In genomic region chr2:46648141-46648742, GRCh38 we compare ENCODE assay signal across 20 cellular contexts. TPM values are rescaled to one million over a fixed set of nuclear protein-coding genes. Genes with fewer than 3 reads are reported as not detected.
A peak's percentile ranks its signal among the peaks of the same experiment; 100 is the strongest.
DNase-seq lines count a peak whose midpoint lies in the region; ATAC-seq and TF ChIP-seq lines count a peak whose summit lies in the region.
"Had no signal": no experiment of that assay in that cellular context is flagged by ENCODE, and none has a peak within 500 bp of the region (broad histone marks: within the 10 kb centered on the region; RNA-seq: fewer than 3 reads in every experiment).

No MANE protein-coding gene starts in this region.

- no peak overlapping the region for H3K27ac Mint-ChIP-seq in WTC11
- no peak overlapping the region for H3K27ac Mint-ChIP-seq in activated CD4-positive, alpha-beta memory T cell treated with anti-CD3 and anti-CD28 coated beads for 36 hours
- H3K27ac Mint-ChIP-seq: activated CD4-positive, alpha-beta T cell treated with anti-CD3 and anti-CD28 coated beads, Interleukin-2, amount 10 ng/mL, durations not matched to agents 24 days and 14 days; stimulated activated naive CD8-positive, alpha-beta T cell treated with anti-CD3 and anti-CD28 coated beads, Interleukin-15, Interleukin-2, amounts not matched to agents 100 ng/mL and 50 ng/mL, for 24 hours had no signal

- TF ChIP-seq CTCF in AG09309 (IDR thresholded peaks at IDR 0.05; ENCODE audit: control insufficient read depth, insufficient read depth, low read depth, low read length, missing control alignments) (no peak), WTC11 (IDR thresholded peaks at IDR 0.05) (no peak), fibroblast of mammary gland (conservative IDR thresholded peaks at IDR 0.05; ENCODE audit: control insufficient read depth, insufficient read depth, low read depth, low read length) (no peak), omental fat pad (IDR thresholded peaks at IDR 0.05) (no peak), uterus (IDR thresholded peaks at IDR 0.05) (no peak)

- no peak for TF ChIP-seq POLR2A in uterus (IDR thresholded peaks at IDR 0.05)

- H3K36me3 Mint-ChIP-seq in WTC11: peaks cover 8% of the 10 kb centered on the region
- no peaks in the 10 kb centered on the region for H3K36me3 Mint-ChIP-seq in activated CD4-positive, alpha-beta memory T cell treated with anti-CD3 and anti-CD28 coated beads for 36 hours

- no peaks in the 10 kb centered on the region for H3K27me3 ChIP-seq in uterus
- H3K27me3 ChIP-seq: esophagus muscularis mucosa, pancreas, upper lobe of left lung had no signal

- H3K4me3 ChIP-seq in AG09309 (ENCODE audit: control insufficient read depth, low read depth, low read length) (no peak overlapping the region), fibroblast of mammary gland (ENCODE audit: control insufficient read depth, low read depth, low read length) (no peak overlapping the region), uterus (no peak overlapping the region)
- H3K4me3 ChIP-seq: esophagus muscularis mucosa, pancreas, upper lobe of left lung had no signal

- H3K36me3 ChIP-seq in uterus: no peaks in the 10 kb centered on the region
- H3K36me3 ChIP-seq: esophagus muscularis mucosa, pancreas, upper lobe of left lung had no signal

- H3K9me3 ChIP-seq in uterus: no peaks in the 10 kb centered on the region
- H3K9me3 ChIP-seq: esophagus muscularis mucosa, pancreas, upper lobe of left lung had no signal

- peaks cover 0 to 4% of the 10 kb centered on the region in 2 donors for H3K4me1 ChIP-seq in uterus
- H3K4me1 ChIP-seq: pancreas had no signal

- no peak for ATAC-seq in WTC11
- peak; percentile 66 for ATAC-seq in omental fat pad (ENCODE audit: low FRiP score)
- ATAC-seq in HG02571 (IDR thresholded peaks at IDR 0.05; ENCODE audit: unreplicated experiment): no peak
- ATAC-seq: HCT116, pancreas had no signal

- CTCF ChIA-PET in WTC11 (lab: Charles Lee): interaction anchor here (1.0 kb wide), 2 partner anchors 9 to 133 kb away, joined by 3 read pairs; no protein-coding TSS in a partner anchor
- CTCF ChIA-PET in activated CD4-positive, alpha-beta memory T cell treated with anti-CD3 and anti-CD28 coated beads for 36 hours (lab: Charles Lee): interaction anchor here (1.7 kb wide), 1 partner anchor 675 kb away, joined by 4 read pairs; no protein-coding TSS in a partner anchor

- no peaks in the 10 kb centered on the region for H3K27me3 Mint-ChIP-seq in WTC11 (ENCODE audit: low read depth)
- H3K27me3 Mint-ChIP-seq in activated CD4-positive, alpha-beta memory T cell treated with anti-CD3 and anti-CD28 coated beads for 36 hours: no peaks in the 10 kb centered on the region
- H3K27me3 Mint-ChIP-seq: stimulated activated naive CD8-positive, alpha-beta T cell treated with anti-CD3 and anti-CD28 coated beads, Interleukin-15, Interleukin-2, amounts not matched to agents 100 ng/mL and 50 ng/mL, for 24 hours had no signal

- 0 out of 2 replicates have a peak, but pooled peaks cover 4% of the 10 kb centered on the region for H3K4me1 Mint-ChIP-seq in WTC11
- peaks cover 6% of the 10 kb centered on the region for H3K4me1 Mint-ChIP-seq in activated CD4-positive, alpha-beta memory T cell treated with anti-CD3 and anti-CD28 coated beads for 36 hours (ENCODE audit: low read depth)

- peaks cover 12% of the 10 kb centered on the region for H3K9me3 Mint-ChIP-seq in WTC11
- H3K9me3 Mint-ChIP-seq in activated CD4-positive, alpha-beta memory T cell treated with anti-CD3 and anti-CD28 coated beads for 36 hours: no peaks in the 10 kb centered on the region
- H3K9me3 Mint-ChIP-seq: activated CD4-positive, alpha-beta T cell treated with anti-CD3 and anti-CD28 coated beads, Interleukin-2, amount 10 ng/mL, durations not matched to agents 24 days and 14 days; stimulated activated naive CD8-positive, alpha-beta T cell treated with anti-CD3 and anti-CD28 coated beads, Interleukin-15, Interleukin-2, amounts not matched to agents 100 ng/mL and 50 ng/mL, for 24 hours had no signal

- DNase-seq in AG09309 (ENCODE audit: low read depth) (peak; percentile 59), WTC11 (ENCODE audit: low spot score) (no peak), fibroblast of mammary gland (ENCODE audit: low read depth) (peak; percentile 42), omental fat pad (ENCODE audit: low spot score) (no peak), uterus (no peak), COR-L47 (lab: John Stamatoyannopoulos, UW) (no peak)
- no peak for DNase-seq in activated CD4-positive, alpha-beta memory T cell treated with anti-CD3 and anti-CD28 coated beads for 36 hours
- DNase-seq: activated CD4-positive, alpha-beta T cell treated with anti-CD3 and anti-CD28 coated beads, Interleukin-2, amount 10 ng/mL, durations not matched to agents 24 days and 14 days; activated CD8-positive, alpha-beta memory T cell treated with anti-CD3 and anti-CD28 coated beads, Interleukin-2, amount 50 U/mL, for 48 hours; activated effector memory CD4-positive, alpha-beta T cell treated with Interleukin-2 at 50 U/mL for 16 hours; central memory CD4-positive, alpha-beta T cell; DMS153; NCI-H2029; pancreas; stimulated activated CD4-positive, alpha-beta T cell treated with anti-CD3 and anti-CD28 coated beads, Interleukin-2, amount 100 ng/mL, for 24 hours; upper lobe of left lung had no signal

- POLR2A ChIA-PET in WTC11 (lab: Charles Lee): no interaction called here
- POLR2A ChIA-PET in activated CD4-positive, alpha-beta memory T cell treated with anti-CD3 and anti-CD28 coated beads for 36 hours (lab: Charles Lee): no interaction called here

- H3K4me3 Mint-ChIP-seq in WTC11: no peak overlapping the region
- no peak overlapping the region for H3K4me3 Mint-ChIP-seq in activated CD4-positive, alpha-beta memory T cell treated with anti-CD3 and anti-CD28 coated beads for 36 hours
- H3K4me3 Mint-ChIP-seq: activated CD4-positive, alpha-beta T cell treated with anti-CD3 and anti-CD28 coated beads, Interleukin-2, amount 10 ng/mL, durations not matched to agents 24 days and 14 days; stimulated activated naive CD8-positive, alpha-beta T cell treated with anti-CD3 and anti-CD28 coated beads, Interleukin-15, Interleukin-2, amounts not matched to agents 100 ng/mL and 50 ng/mL, for 24 hours had no signal

- H3K27ac ChIP-seq in uterus: no peak overlapping the region
- H3K27ac ChIP-seq: pancreas, upper lobe of left lung had no signal

- intact Hi-C loops in activated CD4-positive, alpha-beta memory T cell treated with anti-CD3 and anti-CD28 coated beads for 36 hours (cut with micrococcal nuclease): no loop called here
- intact Hi-C loops in uterus (cut with DNase I; ENCODE audit: low total_unique reads): no loop called here

TF ChIP-seq in WTC11, 78 proteins besides CTCF, POLR2A, EP300 and RAD21:
- peak; percentile 77; the same call in 1 of the 2 replicates for TF ChIP-seq GABPB1 (CRISPR knock-in tag; IDR thresholded peaks at IDR 0.05)
- TF ChIP-seq NR1H2 (CRISPR knock-in tag; IDR thresholded peaks at IDR 0.05): no peak

RNA-seq across cellular contexts. Expression of gene CRIPT, which starts 31.2 kb away (rescaled TPM):
- total RNA-seq in WTC11 (2021) (10.8 to 13.6 TPM (median 13.2 TPM) in 3 replicates), omental fat pad (10 to 100 TPM in 3 of 4 donors, 1 to 10 TPM in 1; 7.7 to 21.6 (median 17.2) TPM), uterus (10 to 100 TPM in 3 of 4 donors, 1 to 10 TPM in 1; 6.9 to 26.9 (median 18.4) TPM)
- 10 to 100 TPM in 1 of 2 experiments, 1 to 10 TPM in 1; 9.6 to 10.2 TPM for total RNA-seq in activated CD4-positive, alpha-beta memory T cell treated with anti-CD3 and anti-CD28 coated beads for 36 hours

RNA-seq across cellular contexts. Expression of gene PIGF, which starts 31.4 kb away (rescaled TPM):
- total RNA-seq in WTC11 (2021): 30.3 to 39.1 TPM (median 33.8 TPM) in 3 replicates
- total RNA-seq in omental fat pad: 10 to 100 TPM; 13.8 to 25.4 (median 21.5) TPM
- total RNA-seq in activated CD4-positive, alpha-beta memory T cell treated with anti-CD3 and anti-CD28 coated beads for 36 hours: 10 to 100 TPM; 25.7 to 29.9 TPM
- 10 to 100 TPM in 3 of 4 donors, 1 to 10 TPM in 1; 3.3 to 38.0 (median 16.2) TPM for total RNA-seq in uterus

RNA-seq across cellular contexts. Expression of gene SOCS5, which starts 50.9 kb away (rescaled TPM):
- total RNA-seq in WTC11 (2021): 12.1 to 13.5 TPM (median 13.1 TPM) in 3 replicates
- total RNA-seq in omental fat pad: 10 to 100 TPM; 26.7 to 46.1 (median 38.2) TPM
- total RNA-seq in activated CD4-positive, alpha-beta memory T cell treated with anti-CD3 and anti-CD28 coated beads for 36 hours: 1 to 10 TPM; 5.8 TPM
- 100 to 1,000 TPM in 1 of 4 donors, 10 to 100 TPM in 3; 17.2 to 101 (median 52.6) TPM for total RNA-seq in uterus

Comparison
In these comparisons a context has a peak if more than half of its experiments do, and no peak if none do; other contexts are left out.
1. DNase-seq: peak in AG09309 (single experiment) and fibroblast of mammary gland (single experiment); none in WTC11 (single experiment), omental fat pad (single experiment), activated CD4-positive, alpha-beta memory T cell treated with anti-CD3 and anti-CD28 coated beads for 36 hours (single experiment), uterus (0 of 2) and COR-L47 (single experiment).